Comparison of ENCODE assay signal across 31 cellular contexts in the genomic region with DNA sequence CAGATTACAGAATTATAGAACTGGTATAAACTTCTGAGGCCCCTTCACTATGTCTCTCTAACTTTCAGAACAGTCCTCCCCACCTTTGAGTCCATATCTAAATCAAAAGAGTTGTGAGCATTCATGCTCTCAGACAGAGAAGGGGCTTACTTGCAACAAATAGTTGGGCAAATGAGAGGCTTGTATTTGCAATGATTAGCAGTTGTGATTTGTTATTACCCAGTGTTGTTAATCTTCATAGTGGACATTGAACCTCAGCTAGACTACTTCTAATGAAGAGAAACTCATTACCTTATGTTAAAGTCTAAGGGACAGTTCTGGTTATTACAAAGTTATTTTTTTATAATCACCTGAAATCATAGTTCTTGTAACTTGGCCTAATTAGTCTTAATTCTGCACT.
"Had no signal": no experiment of that assay in that cellular context is flagged by ENCODE, and none has a peak within 500 bp of the region (broad histone marks: within the 10 kb centered on the region; RNA-seq: fewer than 3 reads in every experiment).

No MANE protein-coding gene starts in this region.

- ATAC-seq: activated CD4-positive, alpha-beta T cell treated with anti-CD3 and anti-CD28 coated beads for 36 hours; activated CD8-positive, alpha-beta memory T cell treated with anti-CD3 and anti-CD28 coated beads, Interleukin-2, amount 10 ng/mL, durations not matched to agents 7 days and 5 days; activated CD8-positive, alpha-beta T cell treated with anti-CD3 and anti-CD28 coated beads, Interleukin-2, amount 10 ng/mL, durations not matched to agents 7 days and 5 days; activated T-cell treated with anti-CD3 and anti-CD28 coated beads, Interleukin-2, amount 50 U/mL, for 72 hours; body of pancreas; effector memory CD8-positive, alpha-beta T cell; foreskin keratinocyte; gastrocnemius medialis; heart left ventricle had no signal

- DNase-seq: activated CD4-positive, alpha-beta memory T cell treated with anti-CD3 and anti-CD28 coated beads for 36 hours; activated CD4-positive, alpha-beta T cell treated with anti-CD3 and anti-CD28 coated beads for 36 hours; activated CD4-positive, alpha-beta T cell treated with anti-CD3 and anti-CD28 coated beads, Interleukin-2, amount 10 ng/mL, durations not matched to agents 24 days and 14 days; activated CD4-positive, CD25-positive, alpha-beta regulatory T cell; activated CD4-positive, CD25-positive, alpha-beta regulatory T cell treated with anti-CD3 and anti-CD28 coated beads, Interleukin-2, amount 50 U/mL, for 72 hours; activated CD8-positive, alpha-beta memory T cell treated with anti-CD3 and anti-CD28 coated beads, Interleukin-2, amount 10 ng/mL, durations not matched to agents 7 days and 5 days; activated CD8-positive, alpha-beta memory T cell treated with anti-CD3 and anti-CD28 coated beads, Interleukin-2, amount 50 U/mL, for 48 hours; activated CD8-positive, alpha-beta T cell treated with anti-CD3 and anti-CD28 coated beads, Interleukin-2, amount 10 ng/mL, durations not matched to agents 7 days and 5 days; activated gamma-delta T cell; activated naive CD4-positive, alpha-beta T cell treated with anti-CD3 and anti-CD28 coated beads, Interleukin-2, amount 50 U/mL, for 16 hours; activated naive CD4-positive, alpha-beta T cell treated with Interleukin-2 at 50 U/mL for 16 hours; activated T-cell treated with anti-CD3 and anti-CD28 coated beads for 4 hours; activated T-cell treated with anti-CD3 and anti-CD28 coated beads, Interleukin-2, amount 50 U/mL, for 24 hours; activated T-cell treated with anti-CD3 and anti-CD28 coated beads, Interleukin-2, amount 50 U/mL, for 72 hours; adrenal gland; amygdala; aorta; body of pancreas; caudate nucleus; cortex of kidney; dermis blood vessel endothelial cell; effector CD4-positive, alpha-beta T cell; effector memory CD8-positive, alpha-beta T cell; erythroblast; foreskin keratinocyte; gastrocnemius medialis; glutamatergic neuron; heart left ventricle; T-helper 2 cell had no signal

- H3K9me3 Mint-ChIP-seq: activated CD4-positive, alpha-beta memory T cell treated with anti-CD3 and anti-CD28 coated beads for 36 hours; activated CD4-positive, alpha-beta T cell treated with anti-CD3 and anti-CD28 coated beads, Interleukin-2, amount 10 ng/mL, durations not matched to agents 24 days and 14 days; activated T-cell treated with anti-CD3 and anti-CD28 coated beads, Interleukin-2, amount 50 U/mL, for 24 hours; activated T-cell treated with anti-CD3 and anti-CD28 coated beads, Interleukin-2, amount 50 U/mL, for 72 hours; effector memory CD8-positive, alpha-beta T cell had no signal

- H3K27me3 Mint-ChIP-seq: activated CD4-positive, alpha-beta memory T cell treated with anti-CD3 and anti-CD28 coated beads for 36 hours; activated CD4-positive, alpha-beta T cell treated with anti-CD3 and anti-CD28 coated beads for 36 hours; activated CD4-positive, alpha-beta T cell treated with anti-CD3 and anti-CD28 coated beads, Interleukin-2, amount 10 ng/mL, durations not matched to agents 24 days and 14 days; activated CD8-positive, alpha-beta memory T cell treated with anti-CD3 and anti-CD28 coated beads, Interleukin-2, amount 10 ng/mL, durations not matched to agents 7 days and 5 days; activated naive CD8-positive, alpha-beta T cell; activated T-cell treated with anti-CD3 and anti-CD28 coated beads, Interleukin-2, amount 50 U/mL, for 24 hours; effector memory CD8-positive, alpha-beta T cell had no signal

- H3K4me1 Mint-ChIP-seq: activated CD4-positive, alpha-beta T cell treated with anti-CD3 and anti-CD28 coated beads for 36 hours; activated CD4-positive, alpha-beta T cell treated with anti-CD3 and anti-CD28 coated beads, Interleukin-2, amount 10 ng/mL, durations not matched to agents 24 days and 14 days had no signal

- H3K27ac ChIP-seq: adrenal gland, body of pancreas, esophagus muscularis mucosa, foreskin keratinocyte, gastrocnemius medialis, heart left ventricle had no signal

- H3K4me3 Mint-ChIP-seq: activated CD4-positive, alpha-beta memory T cell treated with anti-CD3 and anti-CD28 coated beads for 36 hours; activated CD4-positive, alpha-beta T cell treated with anti-CD3 and anti-CD28 coated beads for 36 hours; activated CD4-positive, alpha-beta T cell treated with anti-CD3 and anti-CD28 coated beads, Interleukin-2, amount 10 ng/mL, durations not matched to agents 24 days and 14 days; activated CD8-positive, alpha-beta memory T cell treated with anti-CD3 and anti-CD28 coated beads, Interleukin-2, amount 10 ng/mL, durations not matched to agents 7 days and 5 days; activated CD8-positive, alpha-beta T cell treated with anti-CD3 and anti-CD28 coated beads, Interleukin-2, amount 10 ng/mL, durations not matched to agents 7 days and 5 days; activated naive CD8-positive, alpha-beta T cell; activated T-cell treated with anti-CD3 and anti-CD28 coated beads, Interleukin-2, amount 50 U/mL, for 24 hours; activated T-cell treated with anti-CD3 and anti-CD28 coated beads, Interleukin-2, amount 50 U/mL, for 72 hours; effector memory CD8-positive, alpha-beta T cell had no signal

- H3K9me3 ChIP-seq: adrenal gland, body of pancreas, esophagus muscularis mucosa, gastrocnemius medialis, heart left ventricle had no signal

- H3K4me1 ChIP-seq: adrenal gland, body of pancreas, esophagus muscularis mucosa, foreskin keratinocyte, gastrocnemius medialis had no signal

- H3K36me3 ChIP-seq: adrenal gland, gastrocnemius medialis had no signal

- H3K27ac Mint-ChIP-seq: activated CD4-positive, alpha-beta memory T cell treated with anti-CD3 and anti-CD28 coated beads for 36 hours; activated CD4-positive, alpha-beta T cell treated with anti-CD3 and anti-CD28 coated beads for 36 hours; activated CD4-positive, alpha-beta T cell treated with anti-CD3 and anti-CD28 coated beads, Interleukin-2, amount 10 ng/mL, durations not matched to agents 24 days and 14 days; activated CD8-positive, alpha-beta memory T cell treated with anti-CD3 and anti-CD28 coated beads, Interleukin-2, amount 10 ng/mL, durations not matched to agents 7 days and 5 days; activated naive CD8-positive, alpha-beta T cell; activated T-cell treated with anti-CD3 and anti-CD28 coated beads, Interleukin-2, amount 50 U/mL, for 24 hours; activated T-cell treated with anti-CD3 and anti-CD28 coated beads, Interleukin-2, amount 50 U/mL, for 72 hours had no signal

- H3K27me3 ChIP-seq: adrenal gland, body of pancreas, esophagus muscularis mucosa, foreskin keratinocyte, gastrocnemius medialis, heart left ventricle had no signal

- H3K4me3 ChIP-seq: adrenal gland, body of pancreas, esophagus muscularis mucosa, gastrocnemius medialis, heart left ventricle had no signal
